17 cellular contexts compared by ENCODE assay signal in the genomic region with DNA sequence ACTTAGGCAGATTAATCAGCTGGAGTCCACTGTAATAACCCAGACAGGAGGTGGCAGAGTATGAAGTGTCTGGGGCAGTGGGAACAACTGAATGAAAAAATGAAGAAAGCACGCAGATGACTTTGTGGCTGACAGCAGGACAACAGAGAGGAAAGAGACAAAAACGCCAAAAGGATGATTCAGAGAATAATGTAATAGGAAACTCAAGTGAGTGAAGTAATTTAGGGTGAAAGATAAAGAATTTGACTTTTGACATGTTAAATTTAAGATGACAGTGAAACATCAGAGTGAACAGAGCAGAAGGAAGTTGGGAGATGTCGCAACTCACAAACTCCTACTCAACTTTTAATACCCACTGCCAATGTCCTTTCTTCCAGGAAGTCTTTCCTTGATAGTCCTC.
A peak's percentile ranks its signal among the peaks of the same experiment; 100 is the strongest.
DNase-seq lines count a peak whose midpoint lies in the region; ATAC-seq and TF ChIP-seq lines count a peak whose summit lies in the region.
"Had no signal": no experiment of that assay in that cellular context is flagged by ENCODE, and none has a peak within 500 bp of the region (broad histone marks: within the 10 kb centered on the region; RNA-seq: fewer than 3 reads in every experiment).

No MANE protein-coding gene starts in this region.

- H3K36me3 Mint-ChIP-seq in Calu3 (ENCODE audit: insufficient read depth, unreplicated experiment), result peaks cover 4% of the 10 kb centered on the region
- H3K36me3 Mint-ChIP-seq: brain; naive thymus-derived CD4-positive, alpha-beta T cell had no signal

- no peak overlapping the region for H3K4me3 ChIP-seq in foreskin fibroblast (ENCODE audit: low read depth in 1 of 2, low read length in 2 of 2)

- no peak for TF ChIP-seq CTCF in foreskin fibroblast (IDR thresholded peaks at IDR 0.05; ENCODE audit: low read depth, low read length)
- TF ChIP-seq CTCF in Calu3 (IDR thresholded peaks at IDR 0.05; ENCODE audit: unreplicated experiment), result no peak

- peak; percentile 44 to 49 for DNase-seq in AML-193 (lab: John Stamatoyannopoulos, UW)
- peak; percentile 29 for DNase-seq in HS-5 (ENCODE audit: low read depth)
- DNase-seq in SKM-1 treated with dmso at 0.1 percent for 144 hours (lab: John Stamatoyannopoulos, UW; ENCODE audit: unreplicated experiment), result peak; percentile 13
- peak; percentile 26 to 57 for DNase-seq in foreskin fibroblast
- DNase-seq in islet precursor cell, result no peak
- no peak for DNase-seq in kidney glomerular epithelial cell (lab: John Stamatoyannopoulos, UW)
- DNase-seq in Calu3, result no peak
- DNase-seq: effector CD4-positive, alpha-beta T cell; naive thymus-derived CD4-positive, alpha-beta T cell; NCI-H1048; NCI-H2107; NCI-H526; RPMI8226; T-helper 2 cell had no signal

- peaks cover 9% of the 10 kb centered on the region for H3K4me1 Mint-ChIP-seq in Calu3 (ENCODE audit: low read depth, unreplicated experiment)
- H3K4me1 Mint-ChIP-seq: brain; naive thymus-derived CD4-positive, alpha-beta T cell had no signal

- H3K27me3 Mint-ChIP-seq in Calu3 (ENCODE audit: unreplicated experiment), result no peaks in the 10 kb centered on the region

- BruUV-seq in Calu3 (replicated peaks; lab: Mats Ljungman, UMichigan), result no TSS peak

- no peaks in the 10 kb centered on the region for H3K9me3 Mint-ChIP-seq in Calu3 (ENCODE audit: low read depth, unreplicated experiment)
- H3K9me3 Mint-ChIP-seq: brain had no signal

- H3K4me3 Mint-ChIP-seq in Calu3 (ENCODE audit: low read depth, unreplicated experiment), result no peak overlapping the region
- H3K4me3 Mint-ChIP-seq: brain; naive thymus-derived CD4-positive, alpha-beta T cell had no signal

- no peak for ATAC-seq in HG02970 (IDR thresholded peaks at IDR 0.05; ENCODE audit: low FRiP score, unreplicated experiment)
- ATAC-seq: activated CD4-positive, CD25-positive, alpha-beta regulatory T cell treated with anti-CD3 and anti-CD28 coated beads, Interleukin-2, amount 50 U/mL, for 24 hours; naive thymus-derived CD4-positive, alpha-beta T cell had no signal

- intact Hi-C loops in Calu3 (cut with micrococcal nuclease; ENCODE audit: unreplicated experiment), result no loop called here

- CTCF ChIA-PET in Calu3 (lab: Charles Lee), result no interaction called here

- H3K27ac Mint-ChIP-seq in Calu3 (ENCODE audit: unreplicated experiment), result no peak overlapping the region
- H3K27ac Mint-ChIP-seq: brain; naive thymus-derived CD4-positive, alpha-beta T cell had no signal

Comparison
In these comparisons a context has a peak if more than half of its experiments do, and no peak if none do; other contexts are left out.
1. DNase-seq: peak in AML-193 (2 of 2), HS-5 (single experiment), SKM-1 treated with dmso at 0.1 percent for 144 hours (single experiment) and foreskin fibroblast (2 of 2); none in islet precursor cell (single experiment), kidney glomerular epithelial cell (single experiment) and Calu3 (single experiment).